12 cellular contexts compared by ENCODE assay signal in genomic region chr19:2240881-2241760, GRCh38. TPM values are rescaled to one million over a fixed set of nuclear protein-coding genes. Genes with fewer than 3 reads are reported as not detected.
DNase-seq lines count a peak whose midpoint lies in the region; ATAC-seq and TF ChIP-seq lines count a peak whose summit lies in the region.
"Had no signal": no experiment of that assay in that cellular context is flagged by ENCODE, and none has a peak within 500 bp of the region (broad histone marks: within the 10 kb centered on the region; RNA-seq: fewer than 3 reads in every experiment).

No MANE protein-coding gene starts in this region.

- H3F3A ChIP-seq in neural cell (ENCODE audit: insufficient read depth, low read length, poor library complexity, severe bottlenecking), result no peaks in the 10 kb centered on the region

- ATAC-seq in HG03521 (IDR thresholded peaks at IDR 0.05; ENCODE audit: unreplicated experiment) (no peak), heart left ventricle (no peak)

- peaks cover 30% of the 10 kb centered on the region for H3K4me1 Mint-ChIP-seq in endodermal cell

- H3K9ac ChIP-seq in BLaER1 (peak overlapping the region; percentile 98), endodermal cell (ENCODE audit: extremely low read depth, low read length, poor library complexity, severe bottlenecking) (peak overlapping the region; percentile 74), neural cell (ENCODE audit: low read length) (no peak overlapping the region)

- H3K27me3 ChIP-seq in BLaER1 (no peaks in the 10 kb centered on the region), endodermal cell (ENCODE audit: control insufficient read depth, insufficient read depth, low read length, poor library complexity, severe bottlenecking) (no peaks in the 10 kb centered on the region), neural cell (ENCODE audit: insufficient read depth, low read depth, low read length) (no peaks in the 10 kb centered on the region), heart left ventricle (no peaks in the 10 kb centered on the region)
- H3K27me3 ChIP-seq: SJSA1 had no signal

- H3K4me3 ChIP-seq in BLaER1 (peak overlapping the region; percentile 97; the same call in 1 of the 2 replicates), OCI-LY7 (ENCODE audit: low read depth, low read length, poor library complexity, severe bottlenecking) (peak overlapping the region; percentile 96), endodermal cell (ENCODE audit: low read length) (peak overlapping the region; percentile 91), neural cell (ENCODE audit: low read length) (peak overlapping the region; percentile 94), heart left ventricle (peak overlapping the region in 5 of 12 donors; percentile 45 to 60 (median 54))

- no peak for TF ChIP-seq RAD21 in neural cell (conservative IDR thresholded peaks at IDR 0.05)

- H3K27me3 Mint-ChIP-seq in endodermal cell (ENCODE audit: insufficient read depth), result no peaks in the 10 kb centered on the region

- CTCF ChIA-PET in OCI-LY7 (lab: Charles Lee; ENCODE audit: unreplicated experiment), result no interaction called here

- POLR2A ChIA-PET in OCI-LY7 (lab: Charles Lee), result no interaction called here

- TF ChIP-seq CTCF in OCI-LY7 (conservative IDR thresholded peaks at IDR 0.05; ENCODE audit: low read length), result no peak
- TF ChIP-seq CTCF in endodermal cell (conservative IDR thresholded peaks at IDR 0.05), result no peak
- no peak for TF ChIP-seq CTCF in neural cell (IDR thresholded peaks at IDR 0.05; ENCODE audit: poor library complexity, severe bottlenecking)
- TF ChIP-seq CTCF in heart left ventricle (IDR thresholded peaks at IDR 0.05), result no peak

- no TSS peak for BruUV-seq in OCI-LY7 (replicated peaks; lab: Mats Ljungman, UMichigan)

- H3K9me3 ChIP-seq in BLaER1, result no peaks in the 10 kb centered on the region
- H3K9me3 ChIP-seq in OCI-LY7 (ENCODE audit: low read length), result no peaks in the 10 kb centered on the region
- H3K9me3 ChIP-seq in endodermal cell (ENCODE audit: control insufficient read depth, low read length), result no peaks in the 10 kb centered on the region
- H3K9me3 ChIP-seq in neural cell (ENCODE audit: low read length), result no peaks in the 10 kb centered on the region
- H3K9me3 ChIP-seq in heart left ventricle, result no peaks in the 10 kb centered on the region
- H3K9me3 ChIP-seq: SJSA1, tibial artery had no signal

- in situ Hi-C loops in KBM-7 (cut with MboI; ENCODE audit: low pct_unique_long_range_greater_than_20kb, low sequenced_read_pairs), result no loop called here

- no peak for TF ChIP-seq EP300 in neural cell (conservative IDR thresholded peaks at IDR 0.05; ENCODE audit: poor library complexity, severe bottlenecking)

- H3K4me2 ChIP-seq in BLaER1 (peak overlapping the region; percentile 98), OCI-LY7 (ENCODE audit: low read length) (peak overlapping the region; percentile 91), neural cell (ENCODE audit: low read length) (no peak overlapping the region)

- H3K4me1 ChIP-seq in BLaER1 (peaks cover 68% of the 10 kb centered on the region), OCI-LY7 (ENCODE audit: insufficient read depth, low read length, poor library complexity, severe bottlenecking) (peaks cover 38% of the 10 kb centered on the region), endodermal cell (ENCODE audit: control insufficient read depth, insufficient read depth, low read length) (peaks cover 6% of the 10 kb centered on the region), heart left ventricle (peaks cover 14 to 63% (median 49%) of the 10 kb centered on the region in 12 donors)

- peaks cover 69% of the 10 kb centered on the region for H3K79me2 ChIP-seq in OCI-LY7 (ENCODE audit: insufficient read depth, low read depth, low read length)
- peaks cover 61% of the 10 kb centered on the region for H3K79me2 ChIP-seq in neural cell (replicated peaks; ENCODE audit: insufficient read depth, low read length)

- intact Hi-C loops in OCI-LY7 (cut with micrococcal nuclease; ENCODE audit: unreplicated experiment), result no loop called here
- intact Hi-C loops in heart left ventricle (cut with DNase I), result no loop called here

- no peaks in the 10 kb centered on the region for H3K9me3 Mint-ChIP-seq in endodermal cell

- peak overlapping the region; percentile 88 for H3K27ac ChIP-seq in BLaER1
- peak overlapping the region; percentile 15 for H3K27ac ChIP-seq in OCI-LY7 (ENCODE audit: low read depth, low read length, poor library complexity, severe bottlenecking)
- peak overlapping the region; percentile 77 for H3K27ac ChIP-seq in endodermal cell (ENCODE audit: low read depth, low read length)
- H3K27ac ChIP-seq in neural cell (ENCODE audit: low read length), result no peak overlapping the region
- peak overlapping the region in 5 of 12 donors; percentile 15 to 82 (median 72) for H3K27ac ChIP-seq in heart left ventricle
- H3K27ac ChIP-seq: SJSA1 had no signal

- peak overlapping the region; percentile 92 for H3K4me3 Mint-ChIP-seq in endodermal cell

- no peak for TF ChIP-seq POLR2A in heart left ventricle (IDR thresholded peaks at IDR 0.05)

- H3K36me3 ChIP-seq in BLaER1 (peaks cover 57% of the 10 kb centered on the region), OCI-LY7 (ENCODE audit: insufficient read depth, low read length) (peaks cover 93% of the 10 kb centered on the region), endodermal cell (ENCODE audit: control insufficient read depth, insufficient read depth, low read length) (peaks cover 62% of the 10 kb centered on the region), neural cell (ENCODE audit: insufficient read depth, low read length) (no peaks in the 10 kb centered on the region), heart left ventricle (peaks cover 4 to 38% (median 31%) of the 10 kb centered on the region in 9 donors)

- H2AFZ ChIP-seq in OCI-LY7 (ENCODE audit: low read length) (no peak overlapping the region), neural cell (ENCODE audit: low read depth, low read length) (no peak overlapping the region)

- peaks cover 37% of the 10 kb centered on the region for H3K36me3 Mint-ChIP-seq in endodermal cell (ENCODE audit: low read depth)

- H3K27ac Mint-ChIP-seq in endodermal cell, result peak overlapping the region; percentile 87

- H3K9me2 ChIP-seq in OCI-LY7 (ENCODE audit: insufficient read depth, low read length) (no peaks in the 10 kb centered on the region), neural cell (ENCODE audit: insufficient read depth, low read length) (no peaks in the 10 kb centered on the region)

- 94 to 95% methylated on average over 31 to 41 of the region's 41 CpGs for WGBS in endodermal cell (ENCODE audit: insufficient coverage in 1 of 2, insufficient read length in 1 of 2), 2 experiments
- 70 to 77% (median 74%) methylated on average over 31 to 41 of the region's 41 CpGs for WGBS in heart left ventricle, 4 donors

- DNase-seq in OCI-LY7 (ENCODE audit: low spot score), result no peak
- no peak for DNase-seq in endodermal cell
- no peak for DNase-seq in KBM-7
- no peak for DNase-seq in NCI-H2029 (lab: John Stamatoyannopoulos, UW)
- no peak for DNase-seq in heart left ventricle
- DNase-seq: tibial artery had no signal

- peaks cover 94% of the 10 kb centered on the region for H4K20me1 ChIP-seq in BLaER1
- peaks cover 48% of the 10 kb centered on the region for H4K20me1 ChIP-seq in OCI-LY7 (ENCODE audit: insufficient read depth, low read length)
- H4K20me1 ChIP-seq in neural cell (ENCODE audit: insufficient read depth), result no peaks in the 10 kb centered on the region

RNA-seq across cellular contexts. Expression of gene SF3A2, which starts 4.5 kb away (rescaled TPM):
- 104 and 124 TPM in 2 replicates for total RNA-seq in OCI-LY7 (2014; rRNA removed; shearing (Covaris generic))
- total RNA-seq in OCI-LY7 (2022) (206 and 207 TPM in 2 replicates), endodermal cell (100 to 1,000 TPM; 126 to 132 TPM), heart left ventricle (10 to 100 TPM; 19.2 to 43.9 (median 28.6) TPM)
- 147 TPM for polyA plus RNA-seq in endodermal cell (2013, experiment 1 of 2)
- polyA plus RNA-seq in endodermal cell (2013, experiment 2 of 2), result 122 TPM
- polyA plus RNA-seq in neural cell (14.4 and 51.6 TPM in 2 replicates), heart left ventricle (10 to 100 TPM; 22.7 to 29.5 TPM)
- 50.2 and 51.4 TPM in 2 replicates for polyA minus RNA-seq in neural cell

RNA-seq across cellular contexts. Expression of gene PLEKHJ1, which starts 5.0 kb away (rescaled TPM):
- 205 and 221 TPM in 2 replicates for total RNA-seq in OCI-LY7 (2014; rRNA removed; shearing (Covaris generic))
- 122 and 129 TPM in 2 replicates for total RNA-seq in OCI-LY7 (2022)
- 100 to 1,000 TPM; 146 to 192 TPM for total RNA-seq in endodermal cell
- 103 TPM for polyA plus RNA-seq in endodermal cell (2013, experiment 1 of 2)
- 96.8 TPM for polyA plus RNA-seq in endodermal cell (2013, experiment 2 of 2)
- 219 and 254 TPM in 2 replicates for polyA plus RNA-seq in neural cell
- polyA minus RNA-seq in neural cell, result 64.6 and 80.1 TPM in 2 replicates
- total RNA-seq in heart left ventricle, result 10 to 100 TPM; 44.6 to 63.2 (median 46.5) TPM
- 10 to 100 TPM; 80.9 to 89.7 TPM for polyA plus RNA-seq in heart left ventricle

RNA-seq across cellular contexts. Expression of gene AMH, which starts 8.0 kb away (rescaled TPM):
- 10.7 and 14.8 TPM in 2 replicates for total RNA-seq in OCI-LY7 (2014; rRNA removed; shearing (Covaris generic))
- total RNA-seq in OCI-LY7 (2022) (45.7 and 49.7 TPM in 2 replicates), endodermal cell (10 to 100 TPM; 20.5 to 35.1 TPM), heart left ventricle (under 1 TPM in 5 of 9 donors, not detected in 4; 0.32 to 0.81 (median 0.57) TPM)
- polyA plus RNA-seq in endodermal cell (2013, experiment 1 of 2), result 4.8 TPM
- 5.6 TPM for polyA plus RNA-seq in endodermal cell (2013, experiment 2 of 2)
- polyA plus RNA-seq in neural cell (57.5 and 71.5 TPM in 2 replicates), heart left ventricle (1 to 10 TPM in 1 of 2 donors, under 1 TPM in 1; 0.10 to 1.1 TPM)
- polyA minus RNA-seq in neural cell, result 12.7 and 12.8 TPM in 2 replicates

RNA-seq across cellular contexts. Expression of gene JSRP1, which starts 15.1 kb away (rescaled TPM):
- total RNA-seq in OCI-LY7 (2014; rRNA removed; shearing (Covaris generic)), result 0.44 and 1.5 TPM in 2 replicates
- 13.8 and 15.9 TPM in 2 replicates for total RNA-seq in OCI-LY7 (2022)
- total RNA-seq in endodermal cell, result under 1 TPM; 0.66 to 0.89 TPM
- not detected for polyA plus RNA-seq in endodermal cell (2013, experiment 1 of 2)
- polyA plus RNA-seq in endodermal cell (2013, experiment 2 of 2), result not detected
- 1.3 and 1.4 TPM in 2 replicates for polyA plus RNA-seq in neural cell
- polyA minus RNA-seq in neural cell, result 4.9 TPM in 1 of 2 replicates, not detected in the other
- total RNA-seq in heart left ventricle, result under 1 TPM in 1 of 9 donors, not detected in 8; 0.25 TPM
- polyA plus RNA-seq in heart left ventricle, result under 1 TPM in 1 of 2 donors, not detected in 1; 0.34 TPM
- total RNA-seq: bronchial epithelial cell, SJSA1 had no signal

RNA-seq across cellular contexts. Expression of gene PEAK3, which starts 40.9 kb away (rescaled TPM):
- total RNA-seq in OCI-LY7 (2014; rRNA removed; shearing (Covaris generic)), result not detected in 2 replicates
- 0.18 TPM in 1 of 2 replicates, not detected in the other for total RNA-seq in OCI-LY7 (2022)
- not detected for total RNA-seq in endodermal cell
- polyA plus RNA-seq in endodermal cell (2013, experiment 1 of 2), result not detected
- polyA plus RNA-seq in endodermal cell (2013, experiment 2 of 2), result 0.08 TPM
- not detected in 2 replicates for polyA plus RNA-seq in neural cell
- not detected in 2 replicates for polyA minus RNA-seq in neural cell
- 1 to 10 TPM in 2 of 9 donors, under 1 TPM in 7; 0.11 to 1.6 (median 0.48) TPM for total RNA-seq in heart left ventricle
- polyA plus RNA-seq in heart left ventricle, result under 1 TPM; 0.21 to 0.23 TPM
- total RNA-seq: bronchial epithelial cell, Daoy, SJSA1 had no signal

Comparison
In these comparisons a context has a peak if more than half of its experiments do, and no peak if none do; other contexts are left out.
1. RNA of gene AMH, which starts 8.0 kb away (total RNA-seq): 10.7 to 49.7 TPM in OCI-LY7 and 20.5 to 35.1 TPM in endodermal cell; 0.32 to 0.81 TPM in heart left ventricle; every median in the first group is over 4 times any median in the second.